ENCODE assay signal across 10 cellular contexts in genomic region chr22:22884888-22885840, GRCh38. TPM values are rescaled to one million over a fixed set of nuclear protein-coding genes. Genes with fewer than 3 reads are reported as not detected.
DNase-seq lines count a peak whose midpoint lies in the region; ATAC-seq and TF ChIP-seq lines count a peak whose summit lies in the region.
"Had no signal": no experiment of that assay in that cellular context is flagged by ENCODE, and none has a peak within 500 bp of the region (broad histone marks: within the 10 kb centered on the region; RNA-seq: fewer than 3 reads in every experiment).

No MANE protein-coding gene starts in this region.

- TF ChIP-seq CTCF in NB4 (IDR thresholded peaks at IDR 0.05; ENCODE audit: low read depth, low read length), result no peak

- H3K27me3 Mint-ChIP-seq in naive B cell, result no peaks in the 10 kb centered on the region

- no peaks in the 10 kb centered on the region for H3K9me3 Mint-ChIP-seq in naive B cell

- no peak overlapping the region for H3K4me3 ChIP-seq in NB4 (ENCODE audit: low read depth, low read length)
- H3K4me3 ChIP-seq: esophagus muscularis mucosa had no signal

- peaks cover 73 to 79% (median 78%) of the 10 kb centered on the region in 3 donors for H3K4me1 Mint-ChIP-seq in naive B cell

- peak overlapping the region; percentile 87 to 99 (median 98) for H3K27ac Mint-ChIP-seq in naive B cell

- TF ChIP-seq POLR2A in NB4 (IDR thresholded peaks at IDR 0.05; ENCODE audit: extremely low read depth, insufficient read length), result no peak

- DNase-seq in NB4 (ENCODE audit: low read depth) (peak; percentile 62), naive B cell (peak; percentile 95), cerebellar cortex (ENCODE audit: low spot score) (no peak), NCI-H510A treated with DMSO at 0.1 percent for 48 hours (lab: John Stamatoyannopoulos, UW) (no peak), NCI-H2029 treated with DMSO at 0.1 percent for 48 hours (lab: John Stamatoyannopoulos, UW) (no peak), NCI-H2081 treated with DMSO at 0.1 percent for 48 hours (lab: John Stamatoyannopoulos, UW) (no peak)
- DNase-seq: NCI-H1048 had no signal

- H3K4me3 Mint-ChIP-seq in naive B cell, result peak overlapping the region; percentile 80 to 100 (median 95)

- ATAC-seq in GM18868 (IDR thresholded peaks at IDR 0.05; ENCODE audit: unreplicated experiment), result peak; percentile 55
- peak; percentile 72 for ATAC-seq in GM21786 (IDR thresholded peaks at IDR 0.05; ENCODE audit: unreplicated experiment)
- peak; percentile 75 to 78 for ATAC-seq in naive B cell (ENCODE audit: low read depth in 2 of 2)

- peaks cover 7 to 10% of the 10 kb centered on the region in 2 donors for H3K36me3 Mint-ChIP-seq in naive B cell

RNA-seq across cellular contexts. Expression of gene IGLL5, which starts 2.5 kb away (rescaled TPM):
- polyA plus RNA-seq in naive B cell (ENCODE audit: low read depth in 6 of 6), result 100 to 1,000 TPM; 233 to 640 (median 475) TPM

Comparison
In these comparisons a context has a peak if more than half of its experiments do, and no peak if none do; other contexts are left out.
1. DNase-seq: peak in NB4 (single experiment) and naive B cell (single experiment); none in cerebellar cortex (single experiment), NCI-H510A treated with DMSO at 0.1 percent for 48 hours (single experiment), NCI-H2029 treated with DMSO at 0.1 percent for 48 hours (single experiment) and NCI-H2081 treated with DMSO at 0.1 percent for 48 hours (single experiment).
2. Peak in every context shown above with its lines, with median percentiles within 50 percentile points of each other: ATAC-seq.